Comparison of ENCODE assay signal across 18 cellular contexts in the genomic region with DNA sequence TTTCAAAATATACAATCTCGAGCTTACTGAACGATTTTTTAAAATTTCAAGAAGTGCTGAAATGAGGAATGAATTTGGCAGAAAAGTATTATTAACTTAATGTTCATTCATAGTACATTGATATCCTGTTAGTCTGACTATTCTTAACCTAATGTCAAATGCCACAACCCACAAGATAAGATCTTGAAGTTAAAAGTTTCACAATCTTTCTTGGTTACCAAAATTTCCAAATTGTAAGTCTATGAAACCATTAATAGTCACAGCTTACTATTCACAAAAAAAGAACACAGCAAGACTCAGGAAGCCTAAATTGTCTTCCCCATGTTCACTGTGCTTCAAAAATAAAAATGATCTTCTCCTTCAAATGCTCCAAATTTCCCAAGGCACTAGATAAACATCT.
DNase-seq lines count a peak whose midpoint lies in the region; FAIRE-seq lines count a peak whose summit lies in the region.
"Had no signal": no experiment of that assay in that cellular context is flagged by ENCODE, and none has a peak within 500 bp of the region (broad histone marks: within the 10 kb centered on the region; RNA-seq: fewer than 3 reads in every experiment).

No MANE protein-coding gene starts in this region.

- H3K27me3 Mint-ChIP-seq in activated T-cell treated with anti-CD3 and anti-CD28 coated beads, Interleukin-2, amount 50 U/mL, for 24 hours: no peaks in the 10 kb centered on the region

- H3K4me1 ChIP-seq in adipocyte (ENCODE audit: control insufficient read depth, insufficient read depth, low read length) (peaks cover 23% of the 10 kb centered on the region), small intestine (ENCODE audit: control insufficient read depth in 2 of 2, insufficient read depth in 1 of 2, low read depth in 1 of 2, low read length in 1 of 2) (no peaks in the 10 kb centered on the region)
- H3K4me1 ChIP-seq: gastroesophageal sphincter, prostate gland, upper lobe of right lung had no signal

- H3K27ac ChIP-seq in small intestine (ENCODE audit: low read depth in 1 of 2, low read length in 1 of 2): no peak overlapping the region
- H3K27ac ChIP-seq: brain microvascular endothelial cell, gastroesophageal sphincter, prostate gland, upper lobe of right lung had no signal

- no peak for DNase-seq in activated T-cell treated with anti-CD3 and anti-CD28 coated beads, Interleukin-2, amount 50 U/mL, for 24 hours
- DNase-seq in activated T-cell treated with anti-CD3 and anti-CD28 coated beads for 4 hours: no peak
- DNase-seq in MV-4-11 (lab: John Stamatoyannopoulos, UW): peak; percentile 35
- peak; percentile 23 for DNase-seq in adipocyte (ENCODE audit: low read depth)
- peak; percentile 9 for DNase-seq in small intestine
- DNase-seq in amniotic stem cell (lab: John Stamatoyannopoulos, UW): no peak
- DNase-seq in cerebellum (ENCODE audit: low spot score): no peak
- no peak for DNase-seq in NCI-H345 (lab: John Stamatoyannopoulos, UW)
- DNase-seq: brain microvascular endothelial cell, DMS53, mucosa of descending colon, NCI-H1694 treated with DMSO at 0.1 percent for 48 hours, NCI-H526, upper lobe of right lung had no signal

- peaks cover 35% of the 10 kb centered on the region for H3K36me3 Mint-ChIP-seq in activated T-cell treated with anti-CD3 and anti-CD28 coated beads, Interleukin-2, amount 50 U/mL, for 24 hours (ENCODE audit: low read depth)

- H3K9me3 Mint-ChIP-seq in activated T-cell treated with anti-CD3 and anti-CD28 coated beads, Interleukin-2, amount 50 U/mL, for 24 hours: no peaks in the 10 kb centered on the region

- no peaks in the 10 kb centered on the region for H3K9me3 ChIP-seq in adipocyte (ENCODE audit: control insufficient read depth, low read length)
- no peaks in the 10 kb centered on the region for H3K9me3 ChIP-seq in small intestine (ENCODE audit: control insufficient read depth, low read depth)
- H3K9me3 ChIP-seq: gastroesophageal sphincter, mucosa of descending colon, prostate gland, upper lobe of right lung had no signal

- H3K4me3 ChIP-seq in adipocyte (ENCODE audit: low read length): no peak overlapping the region
- H3K4me3 ChIP-seq in small intestine (ENCODE audit: low read depth in 1 of 2, low read length in 2 of 2): no peak overlapping the region
- H3K4me3 ChIP-seq: gastroesophageal sphincter, GM12878, mucosa of descending colon, prostate gland, upper lobe of right lung had no signal

- peaks cover 34% of the 10 kb centered on the region for H3K4me1 Mint-ChIP-seq in activated T-cell treated with anti-CD3 and anti-CD28 coated beads, Interleukin-2, amount 50 U/mL, for 24 hours (ENCODE audit: low read depth)

- no peak overlapping the region for H3K9ac ChIP-seq in adipocyte (ENCODE audit: low read length)

- H3K27me3 ChIP-seq in adipocyte (replicated peaks; ENCODE audit: control insufficient read depth, insufficient read depth, low read length): no peaks in the 10 kb centered on the region
- H3K27me3 ChIP-seq in small intestine (ENCODE audit: control insufficient read depth in 2 of 2, insufficient read depth in 2 of 2, low read length in 2 of 2): no peaks in the 10 kb centered on the region
- H3K27me3 ChIP-seq: brain microvascular endothelial cell, gastroesophageal sphincter, upper lobe of right lung had no signal

- peaks cover 4% of the 10 kb centered on the region for H3K36me3 ChIP-seq in adipocyte (ENCODE audit: control insufficient read depth, insufficient read depth, low read length, severe bottlenecking)
- H3K36me3 ChIP-seq in small intestine (ENCODE audit: control insufficient read depth in 2 of 2, insufficient read depth in 2 of 2, low read length in 2 of 2): peaks cover 0 to 1% of the 10 kb centered on the region in 2 donors
- H3K36me3 ChIP-seq: brain microvascular endothelial cell, prostate gland, upper lobe of right lung had no signal

- H3K27ac Mint-ChIP-seq in activated T-cell treated with anti-CD3 and anti-CD28 coated beads, Interleukin-2, amount 50 U/mL, for 24 hours: peak overlapping the region; percentile 84

- FAIRE-seq in small intestine (lab: Jason Lieb, UNC): no peak
- FAIRE-seq: GM12878, keratinocyte had no signal

- WGBS in small intestine, 3 donors: 72 to 86% (median 80%) methylated on average over 2 of the region's 2 CpGs

- H3K4me3 Mint-ChIP-seq in activated T-cell treated with anti-CD3 and anti-CD28 coated beads, Interleukin-2, amount 50 U/mL, for 24 hours: peak overlapping the region; percentile 20

Comparison
In these comparisons a context has a peak if more than half of its experiments do, and no peak if none do; other contexts are left out.
1. DNase-seq: peak in MV-4-11 (single experiment), adipocyte (single experiment) and small intestine (single experiment); none in activated T-cell treated with anti-CD3 and anti-CD28 coated beads, Interleukin-2, amount 50 U/mL, for 24 hours (single experiment), activated T-cell treated with anti-CD3 and anti-CD28 coated beads for 4 hours (single experiment), amniotic stem cell (single experiment), cerebellum (single experiment) and NCI-H345 (single experiment).